27 cellular contexts compared by ENCODE assay signal in the genomic region with DNA sequence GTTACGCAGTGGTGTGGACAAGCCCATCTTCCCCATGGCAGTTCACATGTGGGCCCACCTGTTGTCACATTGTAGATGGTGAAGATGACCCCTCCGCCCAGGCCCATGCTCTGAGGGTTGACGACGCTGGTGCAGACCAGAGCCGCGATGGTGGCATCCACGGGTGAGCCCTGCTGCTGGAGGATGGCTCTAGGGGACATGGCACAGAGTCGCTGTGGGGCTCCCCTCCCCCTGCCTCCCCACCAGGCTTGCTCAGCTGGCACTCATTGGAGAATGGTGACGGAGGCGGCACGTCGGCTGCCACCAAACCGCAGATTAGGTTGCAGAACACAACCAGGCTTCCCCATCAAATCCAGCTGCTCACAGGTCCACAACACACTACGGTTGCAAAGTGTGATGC. TPM values are rescaled to one million over a fixed set of nuclear protein-coding genes. Genes with fewer than 3 reads are reported as not detected.
"Had no signal": no experiment of that assay in that cellular context is flagged by ENCODE, and none has a peak within 500 bp of the region (broad histone marks: within the 10 kb centered on the region; RNA-seq: fewer than 3 reads in every experiment).

No MANE protein-coding gene starts in this region.

- H3K9me3 ChIP-seq: left ventricle myocardium inferior, pancreas, prostate gland, stomach, testis, thyroid gland, transverse colon, upper lobe of left lung, vagina had no signal

- H3K9ac ChIP-seq: neural progenitor cell had no signal

- H3K36me3 ChIP-seq: neural progenitor cell, pancreas, prostate gland, thyroid gland, transverse colon had no signal

- H3K4me3 ChIP-seq: left ventricle myocardium inferior, lung, neural progenitor cell, pancreas, prostate gland, skin epidermis, stomach, testis, thyroid gland, transverse colon, upper lobe of left lung, vagina had no signal

- DNase-seq: hippocampal formation; immature natural killer cell; left ventricle myocardium inferior; mesendoderm; naive B cell; natural killer cell; nephron progenitor cell; retina; right cardiac atrium; stimulated activated CD4-positive, alpha-beta T cell treated with anti-CD3 and anti-CD28 coated beads, Interleukin-12 subunit alpha, Interleukin-12 subunit beta, amount 100 ng/mL, for 4 hours; stimulated activated CD4-positive, alpha-beta T cell treated with anti-CD3 and anti-CD28 coated beads, Interleukin-15, amount 100 ng/mL, for 24 hours; stimulated activated CD4-positive, alpha-beta T cell treated with anti-CD3 and anti-CD28 coated beads, Interleukin-2, amount 100 ng/mL, for 24 hours; stimulated activated CD4-positive, alpha-beta T cell treated with anti-CD3 and anti-CD28 coated beads, Interleukin-4, amount 100 ng/mL, for 1 hour; stimulated activated naive B cell treated with anti-CD40 and anti-IgM and Interleukin-4, amounts not matched to agents 10 μg/mL and 1 μg/mL and 100 μg/mL, for 72 hours; stimulated activated naive CD8-positive, alpha-beta T cell treated with anti-CD3 and anti-CD28 coated beads, Interleukin-15, Interleukin-2, amounts not matched to agents 100 U/mL and 50 U/mL, for 24 hours; stomach; testis; thyroid gland; transverse colon had no signal

- H3K4me1 ChIP-seq: pancreas, prostate gland, testis, transverse colon, upper lobe of left lung had no signal

- ATAC-seq: natural killer cell; pancreas; sciatic nerve; stimulated activated naive B cell treated with anti-CD40 and anti-IgM and Interleukin-4, amounts not matched to agents 10 μg/mL and 1 μg/mL and 100 μg/mL, for 72 hours; stimulated activated naive CD8-positive, alpha-beta T cell treated with anti-CD3 and anti-CD28 coated beads, Interleukin-15, Interleukin-2, amounts not matched to agents 100 U/mL and 50 U/mL, for 24 hours had no signal

- H3K27me3 ChIP-seq: neural progenitor cell, pancreas, stomach, testis, thyroid gland, transverse colon, upper lobe of left lung, vagina had no signal

- H3K27ac ChIP-seq: left ventricle myocardium inferior, neural progenitor cell, pancreas, prostate gland, skin epidermis, stomach, testis, transverse colon, upper lobe of left lung, vagina had no signal

- H2AFZ ChIP-seq: neural progenitor cell had no signal

- H3K4me2 ChIP-seq: neural progenitor cell had no signal

RNA-seq across cellular contexts. Expression of a gene that starts 11.1 kb away (rescaled TPM):
- total RNA-seq: natural killer cell had no signal
- polyA plus RNA-seq: immature natural killer cell had no signal
